Comparison of ENCODE assay signal across 13 cellular contexts in genomic region chr12:104694711-104695110, GRCh38.
DNase-seq lines count a peak whose midpoint lies in the region; ATAC-seq and TF ChIP-seq lines count a peak whose summit lies in the region.
"Had no signal": no experiment of that assay in that cellular context is flagged by ENCODE, and none has a peak within 500 bp of the region (broad histone marks: within the 10 kb centered on the region; RNA-seq: fewer than 3 reads in every experiment).

No MANE protein-coding gene starts in this region.

- no peaks in the 10 kb centered on the region for H3K27me3 Mint-ChIP-seq in activated CD4-positive, alpha-beta T cell treated with anti-CD3 and anti-CD28 coated beads for 36 hours
- H3K27me3 Mint-ChIP-seq: T-cell had no signal

- CTCF ChIA-PET in activated CD4-positive, alpha-beta T cell treated with anti-CD3 and anti-CD28 coated beads for 36 hours (lab: Charles Lee): interaction anchor here (0.6 to 3.2 kb wide), 5 partner anchors 13 to 495 kb away, joined by 3 to 19 read pairs (median 3); no protein-coding TSS in a partner anchor

- POLR2A ChIA-PET in activated CD4-positive, alpha-beta T cell treated with anti-CD3 and anti-CD28 coated beads for 36 hours (lab: Charles Lee): no interaction called here

- no peak for ATAC-seq in activated CD4-positive, alpha-beta T cell treated with anti-CD3 and anti-CD28 coated beads for 36 hours
- no peak for ATAC-seq in HG03342 (IDR thresholded peaks at IDR 0.05; ENCODE audit: unreplicated experiment)

- H3K36me3 Mint-ChIP-seq in activated CD4-positive, alpha-beta T cell treated with anti-CD3 and anti-CD28 coated beads for 36 hours (ENCODE audit: low read depth): peaks cover 12% of the 10 kb centered on the region

- TF ChIP-seq CTCF in brain microvascular endothelial cell (IDR thresholded peaks at IDR 0.05; ENCODE audit: low read depth, low read length, missing control alignments): no peak
- no peak for TF ChIP-seq CTCF in neutrophil (IDR thresholded peaks at IDR 0.05)

- H3K4me1 ChIP-seq in neutrophil (ENCODE audit: control insufficient read depth in 1 of 2, insufficient read depth in 1 of 2, low read depth in 1 of 2, low read length in 1 of 2): peaks cover 50% of the 10 kb centered on the region in 2 experiments

- peaks cover 50% of the 10 kb centered on the region for H3K36me3 ChIP-seq in KOPT-K1 (ENCODE audit: insufficient read depth, low read length)
- no peaks in the 10 kb centered on the region for H3K36me3 ChIP-seq in brain microvascular endothelial cell (replicated peaks)
- H3K36me3 ChIP-seq in neutrophil: no peaks in the 10 kb centered on the region

- no peak overlapping the region for H3K4me3 ChIP-seq in brain microvascular endothelial cell (ENCODE audit: low read depth, low read length)
- H3K4me3 ChIP-seq in neutrophil (ENCODE audit: low read depth in 1 of 2, low read length in 1 of 2): no peak overlapping the region
- H3K4me3 ChIP-seq: lung had no signal

- H3K9me3 ChIP-seq in KOPT-K1 (ENCODE audit: insufficient read depth, low read length, poor library complexity, severe bottlenecking) (peaks cover 8% of the 10 kb centered on the region), neutrophil (no peaks in the 10 kb centered on the region)

- in situ Hi-C loops in brain microvascular endothelial cell (cut with HindIII; ENCODE audit: low pct_ligation_motif_present, low sequenced_read_pairs) (no loop called here), KBM-7 (cut with MboI; ENCODE audit: low pct_unique_long_range_greater_than_20kb, low sequenced_read_pairs) (no loop called here)

- peak overlapping the region; percentile 65 for H3K27ac ChIP-seq in KOPT-K1 (ENCODE audit: low read depth, low read length, poor library complexity, severe bottlenecking)
- peak overlapping the region; percentile 70 for H3K27ac ChIP-seq in brain microvascular endothelial cell
- peak overlapping the region; percentile 54 for H3K27ac ChIP-seq in neutrophil

- H3K27me3 ChIP-seq in brain microvascular endothelial cell (replicated peaks): no peaks in the 10 kb centered on the region
- H3K27me3 ChIP-seq in neutrophil: no peaks in the 10 kb centered on the region

- intact Hi-C loops in activated CD4-positive, alpha-beta T cell treated with anti-CD3 and anti-CD28 coated beads for 36 hours (cut with DNase I, micrococcal nuclease): loop anchor here (1.0 to 10.0 kb wide), 12 partner anchors 7 to 727 kb away; partner anchors contain the start of genes CHST11 (in 2 of the 2), SLC41A2 (in 1 of the 2) and TDG (in 1 of the 2)

- peaks cover 5% of the 10 kb centered on the region for H3K9me3 Mint-ChIP-seq in activated CD4-positive, alpha-beta T cell treated with anti-CD3 and anti-CD28 coated beads for 36 hours (ENCODE audit: low read depth)
- H3K9me3 Mint-ChIP-seq: T-cell had no signal

- no peak for DNase-seq in activated CD4-positive, alpha-beta T cell treated with anti-CD3 and anti-CD28 coated beads for 36 hours
- no peak for DNase-seq in activated CD4-positive, alpha-beta T cell treated with anti-CD3 and anti-CD28 coated beads, Interleukin-2, amount 50 U/mL, for 1 hour
- DNase-seq in brain microvascular endothelial cell: no peak
- DNase-seq in KBM-7: no peak
- no peak for DNase-seq in stimulated activated naive CD4-positive, alpha-beta T cell (lab: John Stamatoyannopoulos, UW)
- DNase-seq: Calu3, GOT3, NCI-H1417, T-cell had no signal

- peak overlapping the region; percentile 92 for H3K27ac Mint-ChIP-seq in activated CD4-positive, alpha-beta T cell treated with anti-CD3 and anti-CD28 coated beads for 36 hours

- peaks cover 64% of the 10 kb centered on the region for H3K4me1 Mint-ChIP-seq in activated CD4-positive, alpha-beta T cell treated with anti-CD3 and anti-CD28 coated beads for 36 hours

- H3K4me3 Mint-ChIP-seq in activated CD4-positive, alpha-beta T cell treated with anti-CD3 and anti-CD28 coated beads for 36 hours: no peak overlapping the region
